ENCODE assay signal across 8 cellular contexts in genomic region chr2:42342061-42342794, GRCh38. TPM values are rescaled to one million over a fixed set of nuclear protein-coding genes. Genes with fewer than 3 reads are reported as not detected.
DNase-seq lines count a peak whose midpoint lies in the region; ATAC-seq lines count a peak whose summit lies in the region.

No MANE protein-coding gene starts in this region.

- H3K4me3 ChIP-seq in SK-N-MC = no peak overlapping the region

- ATAC-seq in Right ventricle myocardium inferior = peak; percentile 85

- DNase-seq in Right ventricle myocardium inferior (ENCODE audit: missing footprints) (no peak), cardiac septum (ENCODE audit: low spot score) (no peak), SK-N-MC (ENCODE audit: low read depth, low spot score) (no peak), fibroblast of peridontal ligament (ENCODE audit: extremely low read depth) (peak; percentile 92), renal cortical epithelial cell (ENCODE audit: low read depth) (peak; percentile 90), NCI-H1694 (lab: John Stamatoyannopoulos, UW) (no peak), UCSD-AML1 (lab: John Stamatoyannopoulos, UW; ENCODE audit: unreplicated experiment) (no peak), NCI-H2029 treated with DMSO at 0.1 percent for 48 hours (lab: John Stamatoyannopoulos, UW) (no peak)

- intact Hi-C loops in Right ventricle myocardium inferior (cut with DNase I) = no loop called here
- intact Hi-C loops in cardiac septum (cut with DNase I) = no loop called here

- peak overlapping the region; percentile 4 for H3K27ac ChIP-seq in SK-N-MC

- no peaks in the 10 kb centered on the region for H3K9me3 ChIP-seq in SK-N-MC (ENCODE audit: low read depth, low read length)

- no peak overlapping the region for H3K9ac ChIP-seq in SK-N-MC (ENCODE audit: insufficient read length)

- H3K36me3 ChIP-seq in SK-N-MC (ENCODE audit: insufficient read depth, low read length) = peaks cover 20% of the 10 kb centered on the region

RNA-seq across cellular contexts. Expression of gene COX7A2L, which starts 18.8 kb away (rescaled TPM):
- total RNA-seq in Right ventricle myocardium inferior = 94.4 TPM
- 94.6 TPM for total RNA-seq in cardiac septum
- 137 and 338 TPM in 2 replicates for total RNA-seq in renal cortical epithelial cell

Comparison
In these comparisons a context has a peak if more than half of its experiments do, and no peak if none do; other contexts are left out.
1. DNase-seq: peak in fibroblast of peridontal ligament (single experiment) and renal cortical epithelial cell (single experiment); none in Right ventricle myocardium inferior (single experiment), cardiac septum (single experiment), SK-N-MC (single experiment), NCI-H1694 (single experiment), UCSD-AML1 (single experiment) and NCI-H2029 treated with DMSO at 0.1 percent for 48 hours (single experiment).